1 cellular context compared by ENCODE assay signal in genomic region chr7:117322741-117323584, GRCh38.
TF ChIP-seq lines count a peak whose summit lies in the region.

Gene WNT2, minus strand, starts transcription at chr7:117323058. Its CDS starts 69 bp downstream, at chr7:117322989.

TF ChIP-seq in HEK293, 187 proteins besides CTCF, POLR2A, EP300 and RAD21 (continued from another document):
- TF ChIP-seq ZBTB44 (tag by site-specific recombination; IDR thresholded peaks at IDR 0.05) = no peak
- no peak for TF ChIP-seq ZNF48 (tag by site-specific recombination; IDR thresholded peaks at IDR 0.05)
- TF ChIP-seq ZIC2 (tag by site-specific recombination; IDR thresholded peaks at IDR 0.05) = no peak
- no peak for TF ChIP-seq ZNF585B (tag by site-specific recombination; IDR thresholded peaks at IDR 0.05)
- TF ChIP-seq ZNF76 (tag by site-specific recombination; IDR thresholded peaks at IDR 0.05; ENCODE audit: borderline replicate concordance, low read depth) = no peak
- TF ChIP-seq ZNF660 (tag by site-specific recombination; IDR thresholded peaks at IDR 0.05) = no peak
- TF ChIP-seq, protein P1, sequence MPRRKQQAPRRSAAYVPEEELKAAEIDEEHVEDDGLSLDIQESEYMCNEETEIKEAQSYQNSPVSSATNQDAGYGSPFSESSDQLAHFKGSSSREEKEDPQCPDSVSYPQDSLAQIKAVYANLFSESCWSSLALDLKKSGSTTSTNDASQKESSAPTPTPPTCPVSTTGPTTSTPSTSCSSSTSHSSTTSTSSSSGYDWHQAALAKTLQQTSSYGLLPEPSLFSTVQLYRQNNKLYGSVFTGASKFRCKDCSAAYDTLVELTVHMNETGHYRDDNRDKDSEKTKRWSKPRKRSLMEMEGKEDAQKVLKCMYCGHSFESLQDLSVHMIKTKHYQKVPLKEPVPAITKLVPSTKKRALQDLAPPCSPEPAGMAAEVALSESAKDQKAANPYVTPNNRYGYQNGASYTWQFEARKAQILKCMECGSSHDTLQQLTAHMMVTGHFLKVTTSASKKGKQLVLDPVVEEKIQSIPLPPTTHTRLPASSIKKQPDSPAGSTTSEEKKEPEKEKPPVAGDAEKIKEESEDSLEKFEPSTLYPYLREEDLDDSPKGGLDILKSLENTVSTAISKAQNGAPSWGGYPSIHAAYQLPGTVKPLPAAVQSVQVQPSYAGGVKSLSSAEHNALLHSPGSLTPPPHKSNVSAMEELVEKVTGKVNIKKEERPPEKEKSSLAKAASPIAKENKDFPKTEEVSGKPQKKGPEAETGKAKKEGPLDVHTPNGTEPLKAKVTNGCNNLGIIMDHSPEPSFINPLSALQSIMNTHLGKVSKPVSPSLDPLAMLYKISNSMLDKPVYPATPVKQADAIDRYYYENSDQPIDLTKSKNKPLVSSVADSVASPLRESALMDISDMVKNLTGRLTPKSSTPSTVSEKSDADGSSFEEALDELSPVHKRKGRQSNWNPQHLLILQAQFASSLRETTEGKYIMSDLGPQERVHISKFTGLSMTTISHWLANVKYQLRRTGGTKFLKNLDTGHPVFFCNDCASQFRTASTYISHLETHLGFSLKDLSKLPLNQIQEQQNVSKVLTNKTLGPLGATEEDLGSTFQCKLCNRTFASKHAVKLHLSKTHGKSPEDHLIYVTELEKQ (tag by site-specific recombination; IDR thresholded peaks at IDR 0.05; ENCODE audit: borderline replicate concordance) = no peak
- no peak for TF ChIP-seq OSR2 (tag by site-specific recombination; IDR thresholded peaks at IDR 0.05)
- TF ChIP-seq ZNF341 (tag by site-specific recombination; IDR thresholded peaks at IDR 0.05; ENCODE audit: low read depth) = peak; percentile 37; the same call in 1 of the 2 replicates
TF ChIP-seq in HEK293: peak in this region for 14.
